Comparison of ENCODE assay signal across 28 cellular contexts in the genomic region with DNA sequence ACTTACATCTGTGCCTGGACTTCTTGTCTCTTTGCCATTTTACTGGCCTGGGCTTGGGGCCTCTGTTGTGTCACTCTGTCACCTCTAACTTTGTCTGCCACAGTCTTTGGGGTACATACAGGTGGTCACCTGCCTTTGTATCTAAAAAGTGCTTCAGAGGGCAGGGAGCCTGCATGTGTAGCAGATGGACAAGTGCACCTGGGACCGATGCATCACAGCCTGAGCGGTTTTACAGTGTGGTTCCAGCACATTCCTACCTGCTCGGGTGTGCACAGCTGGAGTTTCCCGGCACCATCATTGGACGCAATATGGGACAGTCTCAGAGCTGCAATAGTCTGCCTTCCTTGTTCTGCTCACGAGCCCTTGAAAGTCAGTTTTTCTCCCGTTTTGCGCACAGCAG.
"Had no signal": no experiment of that assay in that cellular context is flagged by ENCODE, and none has a peak within 500 bp of the region (broad histone marks: within the 10 kb centered on the region; RNA-seq: fewer than 3 reads in every experiment).

No MANE protein-coding gene starts in this region.

- H3K4me3 ChIP-seq: heart left ventricle, left lung, lower lobe of right lung, pancreas, prostate gland, skin epidermis, spleen, stomach, testis, thyroid gland, upper lobe of right lung had no signal

- DNase-seq: heart left ventricle; kidney glomerular epithelial cell; left colon; left lung; lower lobe of right lung; mammary epithelial cell; mesenchymal stem cell; naive B cell; natural killer cell; nephron progenitor cell; pancreas; posterior cingulate gyrus; retina; spleen; stimulated activated CD4-positive, alpha-beta T cell treated with anti-CD3 and anti-CD28 coated beads, Interleukin-2, amount 100 ng/mL, for 48 hours; stimulated activated CD4-positive, alpha-beta T cell treated with anti-CD3 and anti-CD28 coated beads, Interleukin-4, amount 100 ng/mL, for 4 hours; stimulated activated CD8-positive, alpha-beta memory T cell treated with anti-CD3 and anti-CD28 coated beads, Interleukin-4, amount 100 ng/mL, for 48 hours; stimulated activated naive B cell treated with anti-CD40 and anti-IgM and Interleukin-4, amounts not matched to agents 10 μg/mL and 1 μg/mL and 100 μg/mL, for 72 hours; stimulated activated naive CD8-positive, alpha-beta T cell treated with anti-CD3 and anti-CD28 coated beads, Interleukin-15, Interleukin-2, amounts not matched to agents 100 U/mL and 50 U/mL, for 24 hours; stomach; testis; thyroid gland; upper lobe of right lung had no signal

- H3K4me3 Mint-ChIP-seq: mesothelial cell of epicardium; naive B cell; natural killer cell; nephron progenitor cell; stimulated activated naive B cell treated with anti-CD40 and anti-IgM and Interleukin-4, amounts not matched to agents 10 μg/mL and 1 μg/mL and 100 μg/mL, for 72 hours had no signal

- H3K36me3 Mint-ChIP-seq: naive B cell; natural killer cell; stimulated activated naive B cell treated with anti-CD40 and anti-IgM and Interleukin-4, amounts not matched to agents 10 μg/mL and 1 μg/mL and 100 μg/mL, for 72 hours had no signal

- H3K27ac ChIP-seq: heart left ventricle, left lung, lower lobe of right lung, pancreas, prostate gland, skin epidermis, spleen, stomach, testis, thyroid gland, upper lobe of right lung had no signal

- ATAC-seq: heart left ventricle; left colon; left lung; lower lobe of right lung; natural killer cell; pancreas; right cardiac atrium; sciatic nerve; stimulated activated naive B cell treated with anti-CD40 and anti-IgM and Interleukin-4, amounts not matched to agents 10 μg/mL and 1 μg/mL and 100 μg/mL, for 72 hours; stimulated activated naive CD8-positive, alpha-beta T cell treated with anti-CD3 and anti-CD28 coated beads, Interleukin-15, Interleukin-2, amounts not matched to agents 100 U/mL and 50 U/mL, for 24 hours; upper lobe of right lung had no signal

- H3K27me3 ChIP-seq: heart left ventricle, left lung, pancreas, spleen, stomach, testis, thyroid gland, upper lobe of right lung had no signal

- H3K27ac Mint-ChIP-seq: mesothelial cell of epicardium; naive B cell; natural killer cell; nephron progenitor cell; stimulated activated naive B cell treated with anti-CD40 and anti-IgM and Interleukin-4, amounts not matched to agents 10 μg/mL and 1 μg/mL and 100 μg/mL, for 72 hours had no signal

- H3K9me3 ChIP-seq: heart left ventricle, left lung, lower lobe of right lung, pancreas, prostate gland, spleen, stomach, testis, thyroid gland, upper lobe of right lung had no signal

- H3K36me3 ChIP-seq: left lung, lower lobe of right lung, pancreas, prostate gland, spleen, stomach, thyroid gland, upper lobe of right lung had no signal

- H3K4me1 ChIP-seq: left lung, lower lobe of right lung, pancreas, prostate gland, spleen, testis, thyroid gland, upper lobe of right lung had no signal

- H3K9me3 Mint-ChIP-seq: mesothelial cell of epicardium; naive B cell; natural killer cell; nephron progenitor cell; stimulated activated naive B cell treated with anti-CD40 and anti-IgM and Interleukin-4, amounts not matched to agents 10 μg/mL and 1 μg/mL and 100 μg/mL, for 72 hours had no signal

- H3K4me1 Mint-ChIP-seq: naive B cell; natural killer cell; stimulated activated naive B cell treated with anti-CD40 and anti-IgM and Interleukin-4, amounts not matched to agents 10 μg/mL and 1 μg/mL and 100 μg/mL, for 72 hours had no signal
